Comparison of ENCODE assay signal across 20 cellular contexts in genomic region chr19:6724631-6725185, GRCh38. TPM values are rescaled to one million over a fixed set of nuclear protein-coding genes. Genes with fewer than 3 reads are reported as not detected.
DNase-seq lines count a peak whose midpoint lies in the region; ATAC-seq and TF ChIP-seq lines count a peak whose summit lies in the region.
"Had no signal": no experiment of that assay in that cellular context is flagged by ENCODE, and none has a peak within 500 bp of the region (broad histone marks: within the 10 kb centered on the region; RNA-seq: fewer than 3 reads in every experiment).

No MANE protein-coding gene starts in this region.

- ATAC-seq in natural killer cell treated with Interleukin-12 subunit alpha and Interleukin-12 subunit beta and Interleukin-15 and Interleukin-18, amount 100 ng/mL, for 72 hours = no peak
- ATAC-seq in natural killer cell (no peak), esophagus mucosa (no peak), GM18498 (IDR thresholded peaks at IDR 0.05; ENCODE audit: unreplicated experiment) (no peak)

- no peaks in the 10 kb centered on the region for H4K20me1 ChIP-seq in neural progenitor cell (ENCODE audit: low read depth)

- H3K4me1 ChIP-seq in neural progenitor cell = no peaks in the 10 kb centered on the region

- no peaks in the 10 kb centered on the region for H3K27me3 Mint-ChIP-seq in natural killer cell treated with Interleukin-12 subunit alpha and Interleukin-12 subunit beta and Interleukin-15 and Interleukin-18, amount 100 ng/mL, for 72 hours
- H3K27me3 Mint-ChIP-seq in natural killer cell (ENCODE audit: low read depth in 2 of 2) = peaks cover 0 to 3% of the 10 kb centered on the region in 2 donors
- H3K27me3 Mint-ChIP-seq in neural progenitor cell (ENCODE audit: insufficient read depth, low read depth) = peaks cover 8% of the 10 kb centered on the region
- H3K27me3 Mint-ChIP-seq: CD4-positive, alpha-beta memory T cell had no signal

- H3K9ac ChIP-seq in neural progenitor cell = no peak overlapping the region
- H3K9ac ChIP-seq: KMS-11 had no signal

- no peak overlapping the region for H3K4me2 ChIP-seq in neural progenitor cell
- H3K4me2 ChIP-seq: KMS-11 had no signal

- no peaks in the 10 kb centered on the region for H3K36me3 ChIP-seq in neural progenitor cell

- H2AFZ ChIP-seq in neural progenitor cell (replicated peaks) = no peak overlapping the region
- H2AFZ ChIP-seq: hepatocyte had no signal

- peaks cover 32 to 41% of the 10 kb centered on the region in 2 donors for H3K4me1 Mint-ChIP-seq in natural killer cell treated with Interleukin-12 subunit alpha and Interleukin-12 subunit beta and Interleukin-15 and Interleukin-18, amount 100 ng/mL, for 72 hours (ENCODE audit: low read depth in 2 of 2)
- H3K4me1 Mint-ChIP-seq in natural killer cell (peaks cover 16 to 23% of the 10 kb centered on the region in 2 donors), neural progenitor cell (peaks cover 7% of the 10 kb centered on the region)

- no peaks in the 10 kb centered on the region for H3K27me3 ChIP-seq in neural progenitor cell
- H3K27me3 ChIP-seq: hepatocyte, tibial artery had no signal

- H3K79me2 ChIP-seq in neural progenitor cell (ENCODE audit: low read depth) = no peaks in the 10 kb centered on the region
- H3K79me2 ChIP-seq: hepatocyte had no signal

- DNase-seq in natural killer cell treated with Interleukin-12 subunit alpha and Interleukin-12 subunit beta and Interleukin-15 and Interleukin-18, amount 100 ng/mL, for 72 hours (ENCODE audit: low spot score) = peak; percentile 31
- DNase-seq in natural killer cell (no peak), neural progenitor cell (ENCODE audit: low spot score) (no peak), NCI-H526 (lab: John Stamatoyannopoulos, UW) (no peak)
- DNase-seq: activated CD4-positive, alpha-beta T cell treated with anti-CD3 and anti-CD28 coated beads for 4 hours; activated gamma-delta T cell; CD4-positive, alpha-beta memory T cell; central memory CD4-positive, alpha-beta T cell; effector memory CD4-positive, alpha-beta T cell; islet precursor cell; mesendoderm; NCI-H1048; NCI-H2029; NCI-H510A; nephron progenitor cell; tibial artery had no signal

- H3K27ac Mint-ChIP-seq in natural killer cell treated with Interleukin-12 subunit alpha and Interleukin-12 subunit beta and Interleukin-15 and Interleukin-18, amount 100 ng/mL, for 72 hours = no peak overlapping the region
- H3K27ac Mint-ChIP-seq in natural killer cell (no peak overlapping the region), neural progenitor cell (peak overlapping the region; percentile 42)

- H3K9me3 Mint-ChIP-seq in natural killer cell treated with Interleukin-12 subunit alpha and Interleukin-12 subunit beta and Interleukin-15 and Interleukin-18, amount 100 ng/mL, for 72 hours = no peaks in the 10 kb centered on the region
- H3K9me3 Mint-ChIP-seq in natural killer cell (no peaks in the 10 kb centered on the region), neural progenitor cell (no peaks in the 10 kb centered on the region)
- H3K9me3 Mint-ChIP-seq: CD4-positive, alpha-beta memory T cell had no signal

- TF ChIP-seq CTCF in natural killer cell (IDR thresholded peaks at IDR 0.05) (no peak), neural progenitor cell (IDR thresholded peaks at IDR 0.05) (no peak)

- H3K27ac ChIP-seq in neural progenitor cell = no peak overlapping the region
- H3K27ac ChIP-seq: KMS-11, tibial artery had no signal

- no peaks in the 10 kb centered on the region for H3K9me3 ChIP-seq in neural progenitor cell (ENCODE audit: low read depth)
- H3K9me3 ChIP-seq: tibial artery had no signal

- no peak overlapping the region for H3K4me3 Mint-ChIP-seq in natural killer cell treated with Interleukin-12 subunit alpha and Interleukin-12 subunit beta and Interleukin-15 and Interleukin-18, amount 100 ng/mL, for 72 hours
- H3K4me3 Mint-ChIP-seq in natural killer cell = no peak overlapping the region
- H3K4me3 Mint-ChIP-seq in neural progenitor cell = no peak overlapping the region
- H3K4me3 Mint-ChIP-seq: CD4-positive, alpha-beta memory T cell; nephron progenitor cell had no signal

- no peaks in the 10 kb centered on the region for H3F3A ChIP-seq in neural progenitor cell (ENCODE audit: low read depth)

- H3K36me3 Mint-ChIP-seq in natural killer cell treated with Interleukin-12 subunit alpha and Interleukin-12 subunit beta and Interleukin-15 and Interleukin-18, amount 100 ng/mL, for 72 hours = no peaks in the 10 kb centered on the region
- no peaks in the 10 kb centered on the region for H3K36me3 Mint-ChIP-seq in natural killer cell
- H3K36me3 Mint-ChIP-seq in neural progenitor cell = no peaks in the 10 kb centered on the region

- intact Hi-C loops in natural killer cell (cut with micrococcal nuclease) = no loop called here

- H3K4me3 ChIP-seq in neural progenitor cell = no peak overlapping the region
- H3K4me3 ChIP-seq: hepatocyte, tibial artery had no signal

RNA-seq across cellular contexts. Expression of gene C3, which starts 4.3 kb away (rescaled TPM):
- 1 to 10 TPM; 3.5 to 9.2 TPM for total RNA-seq in natural killer cell treated with Interleukin-12 subunit alpha and Interleukin-12 subunit beta and Interleukin-15 and Interleukin-18, amount 100 ng/mL, for 72 hours
- 1 to 10 TPM in 1 of 3 donors, under 1 TPM in 1, not detected in 1; 0.38 to 5.5 TPM for total RNA-seq in natural killer cell
- 0.25 and 1.5 TPM in 2 replicates for total RNA-seq in neural progenitor cell (ENCODE audit: low replicate concordance)
- 65.0 TPM for total RNA-seq in esophagus mucosa

RNA-seq across cellular contexts. Expression of gene GPR108, which starts 12.7 kb away (rescaled TPM):
- 10 to 100 TPM; 67.4 to 70.4 TPM for total RNA-seq in natural killer cell treated with Interleukin-12 subunit alpha and Interleukin-12 subunit beta and Interleukin-15 and Interleukin-18, amount 100 ng/mL, for 72 hours
- total RNA-seq in natural killer cell = 10 to 100 TPM; 66.1 to 78.0 (median 76.9) TPM
- 38.3 and 55.3 TPM in 2 replicates for total RNA-seq in neural progenitor cell (ENCODE audit: low replicate concordance)
- 65.9 TPM for total RNA-seq in esophagus mucosa

RNA-seq across cellular contexts. Expression of gene TRIP10, which starts 14.8 kb away (rescaled TPM):
- 10 to 100 TPM; 44.8 to 76.5 TPM for total RNA-seq in natural killer cell treated with Interleukin-12 subunit alpha and Interleukin-12 subunit beta and Interleukin-15 and Interleukin-18, amount 100 ng/mL, for 72 hours
- total RNA-seq in natural killer cell = 1 to 10 TPM; 1.0 to 5.2 (median 3.3) TPM
- 53.0 and 57.2 TPM in 2 replicates for total RNA-seq in neural progenitor cell (ENCODE audit: low replicate concordance)
- total RNA-seq in esophagus mucosa = 129 TPM

RNA-seq across cellular contexts. Expression of gene SH2D3A, which starts 42.5 kb away (rescaled TPM):
- total RNA-seq in natural killer cell treated with Interleukin-12 subunit alpha and Interleukin-12 subunit beta and Interleukin-15 and Interleukin-18, amount 100 ng/mL, for 72 hours = 10 to 100 TPM; 15.2 to 17.8 TPM
- total RNA-seq in natural killer cell = 10 to 100 TPM; 14.6 to 20.1 (median 15.3) TPM
- 0.65 and 1.5 TPM in 2 replicates for total RNA-seq in neural progenitor cell (ENCODE audit: low replicate concordance)
- total RNA-seq in esophagus mucosa = 28.7 TPM

RNA-seq across cellular contexts. Expression of gene VAV1, which starts 47.8 kb away (rescaled TPM):
- 100 to 1,000 TPM; 166 to 167 TPM for total RNA-seq in natural killer cell treated with Interleukin-12 subunit alpha and Interleukin-12 subunit beta and Interleukin-15 and Interleukin-18, amount 100 ng/mL, for 72 hours
- total RNA-seq in natural killer cell = 100 to 1,000 TPM; 141 to 167 (median 164) TPM
- total RNA-seq in neural progenitor cell (ENCODE audit: low replicate concordance) = 0.15 TPM in 1 of 2 replicates, not detected in the other
- 1.3 TPM for total RNA-seq in esophagus mucosa
